Comparison of ENCODE assay signal across 1 cellular context in genomic region chr1:152392909-152393308, GRCh38.
TF ChIP-seq lines count a peak whose summit lies in the region.

No MANE protein-coding gene starts in this region.

TF ChIP-seq in HEK293, 187 proteins besides CTCF, POLR2A, EP300 and RAD21 (continued from another document and continues in another):
- TF ChIP-seq ZNF248 (tag by site-specific recombination; IDR thresholded peaks at IDR 0.05) = no peak
- TF ChIP-seq ZBTB26 (tag by site-specific recombination; optimal IDR thresholded peaks at IDR 0.05) = no peak
- no peak for TF ChIP-seq SETDB1 (IDR thresholded peaks at IDR 0.05; ENCODE audit: insufficient read length, low read length)
- TF ChIP-seq ZNF391 (tag by site-specific recombination; IDR thresholded peaks at IDR 0.05; ENCODE audit: borderline replicate concordance, low read depth) = no peak
- no peak for TF ChIP-seq ZNF555 (tag by site-specific recombination; conservative IDR thresholded peaks at IDR 0.05)
- TF ChIP-seq MEIS1 (CRISPR knock-in tag; IDR thresholded peaks at IDR 0.05; ENCODE audit: borderline replicate concordance) = no peak
- no peak for TF ChIP-seq ELK4 (IDR thresholded peaks at IDR 0.05; ENCODE audit: borderline replicate concordance, low read depth, low read length)
- no peak for TF ChIP-seq ZNF837 (tag by site-specific recombination; IDR thresholded peaks at IDR 0.05)
- TF ChIP-seq ZNF776 (tag by site-specific recombination; IDR thresholded peaks at IDR 0.05; ENCODE audit: borderline replicate concordance) = no peak
- no peak for TF ChIP-seq ZNF513 (tag by site-specific recombination; IDR thresholded peaks at IDR 0.05)
- peak; percentile 59; the same call in 1 of the 2 replicates for TF ChIP-seq ZNF24 (tag by site-specific recombination; IDR thresholded peaks at IDR 0.05)
- peak; percentile 20; the same call in 1 of the 2 replicates for TF ChIP-seq GLI2 (tag by site-specific recombination; IDR thresholded peaks at IDR 0.05; ENCODE audit: borderline replicate concordance, low read depth)
- no peak for TF ChIP-seq ZFHX2 (tag by site-specific recombination; conservative IDR thresholded peaks at IDR 0.05)
- no peak for TF ChIP-seq ZNF701 (tag by site-specific recombination; IDR thresholded peaks at IDR 0.05)
- TF ChIP-seq ZNF140 (tag by site-specific recombination; IDR thresholded peaks at IDR 0.05) = no peak
- no peak; the same call in 1 of the 2 replicates for TF ChIP-seq GLIS1 (tag by site-specific recombination; IDR thresholded peaks at IDR 0.05)
- TF ChIP-seq ZNF561 (tag by site-specific recombination; IDR thresholded peaks at IDR 0.05; ENCODE audit: borderline replicate concordance) = no peak
- TF ChIP-seq ZSCAN30 (tag by site-specific recombination; IDR thresholded peaks at IDR 0.05) = no peak
- peak; percentile 89; the same call in 1 of the 2 replicates for TF ChIP-seq ZNF148 (tag by site-specific recombination; IDR thresholded peaks at IDR 0.05; ENCODE audit: borderline replicate concordance)
- TF ChIP-seq ZNF133 (tag by site-specific recombination; IDR thresholded peaks at IDR 0.05) = no peak
- no peak for TF ChIP-seq ZNF280D (tag by site-specific recombination; IDR thresholded peaks at IDR 0.05)
- no peak for TF ChIP-seq GFI1B (tag by site-specific recombination; IDR thresholded peaks at IDR 0.05)
- no peak for TF ChIP-seq YY1 (tag by site-specific recombination; IDR thresholded peaks at IDR 0.05)
- TF ChIP-seq ZSCAN23 (tag by site-specific recombination; IDR thresholded peaks at IDR 0.05) = no peak
- TF ChIP-seq REST (tag by site-specific recombination; IDR thresholded peaks at IDR 0.05) = no peak
- TF ChIP-seq ZBTB49 (tag by site-specific recombination; IDR thresholded peaks at IDR 0.05; ENCODE audit: low read depth) = no peak
- no peak for TF ChIP-seq ZNF132 (tag by site-specific recombination; IDR thresholded peaks at IDR 0.05; ENCODE audit: borderline replicate concordance)
- no peak for TF ChIP-seq ZBTB48 (tag by site-specific recombination; IDR thresholded peaks at IDR 0.05)
- no peak for TF ChIP-seq ZNF707 (tag by site-specific recombination; IDR thresholded peaks at IDR 0.05)
- peak; percentile 92 for TF ChIP-seq HOXD13 (CRISPR knock-in tag; IDR thresholded peaks at IDR 0.05; ENCODE audit: borderline replicate concordance)
- no peak for TF ChIP-seq RBAK (tag by site-specific recombination; IDR thresholded peaks at IDR 0.05)
- TF ChIP-seq ZNF175 (tag by site-specific recombination; IDR thresholded peaks at IDR 0.05) = no peak
- peak; percentile 74 for TF ChIP-seq BCL6B (tag by site-specific recombination; IDR thresholded peaks at IDR 0.05)
- no peak for TF ChIP-seq ZNF544 (tag by site-specific recombination; IDR thresholded peaks at IDR 0.05)
- TF ChIP-seq ZNF521 (tag by site-specific recombination; IDR thresholded peaks at IDR 0.05) = no peak
- TF ChIP-seq TCF7L2 (IDR thresholded peaks at IDR 0.05; ENCODE audit: borderline replicate concordance, low read depth, low read length) = no peak
- no peak for TF ChIP-seq ZNF473 (tag by site-specific recombination; IDR thresholded peaks at IDR 0.05)
